In the genomic region with DNA sequence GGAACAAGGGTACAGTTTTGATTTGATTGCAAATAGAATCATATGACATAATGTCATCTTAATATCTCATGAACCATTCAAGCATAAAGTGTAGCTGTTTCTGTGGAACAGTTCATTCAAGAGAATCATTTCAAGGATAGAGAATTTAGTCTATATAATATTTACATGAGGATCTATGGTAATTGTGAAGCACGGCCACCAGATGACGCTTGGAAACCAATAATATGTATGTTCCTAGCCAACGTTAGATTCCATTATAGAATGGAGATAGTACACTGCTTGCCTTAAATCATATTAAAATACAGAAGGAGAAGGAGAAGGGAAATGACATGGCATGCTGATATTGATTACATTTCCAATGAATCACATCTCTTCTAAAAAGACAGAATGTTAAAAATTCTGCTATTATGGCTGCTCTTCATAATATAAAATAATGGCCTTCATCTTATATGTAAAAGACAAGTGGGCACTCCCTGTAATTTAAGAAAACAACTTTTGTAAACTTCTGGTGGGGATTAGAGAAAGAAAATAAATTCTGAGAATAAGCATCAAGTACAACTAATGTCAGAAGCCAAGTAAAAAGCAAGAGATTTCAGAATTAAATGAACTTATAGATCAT, we compare ENCODE assay signal across 8 cellular contexts.
A peak's percentile ranks its signal among the peaks of the same experiment; 100 is the strongest.
DNase-seq lines count a peak whose midpoint lies in the region; ATAC-seq and TF ChIP-seq lines count a peak whose summit lies in the region.

No MANE protein-coding gene starts in this region.

- H3K36me3 ChIP-seq in HEK293 (ENCODE audit: control insufficient read depth in 2 of 2, insufficient read depth in 1 of 2, low read length in 2 of 2), result no peaks in the 10 kb centered on the region
- no peaks in the 10 kb centered on the region for H3K36me3 ChIP-seq in colonic mucosa

- no peaks in the 10 kb centered on the region for H3K4me1 ChIP-seq in HEK293 (ENCODE audit: control insufficient read depth, insufficient read depth, low read length)
- no peaks in the 10 kb centered on the region for H3K4me1 ChIP-seq in colonic mucosa

- CTCF ChIA-PET in HEK293 (lab: Yijun Ruan, JAX), result interaction anchor here (1.1 kb wide), 1 partner anchor 46 kb away, joined by 4 read pairs; no protein-coding TSS in a partner anchor

- H3K27ac ChIP-seq in HEK293 (ENCODE audit: extremely low read depth, low read depth, low read length) (no peak overlapping the region), colonic mucosa (no peak overlapping the region)

- no peaks in the 10 kb centered on the region for H3K27me3 ChIP-seq in colonic mucosa

- H3K9me3 ChIP-seq in HEK293 (ENCODE audit: control insufficient read depth, insufficient read depth, low read depth, low read length) (no peaks in the 10 kb centered on the region), colonic mucosa (no peaks in the 10 kb centered on the region)

- peak; percentile 32 for TF ChIP-seq CTCF in AG09309 (IDR thresholded peaks at IDR 0.05; ENCODE audit: control insufficient read depth, insufficient read depth, low read depth, low read length, missing control alignments)
- peak; percentile 32; the same call in 1 of the 2 replicates for TF ChIP-seq CTCF in HEK293 (tag by site-specific recombination; IDR thresholded peaks at IDR 0.05)
- TF ChIP-seq CTCF in colonic mucosa (IDR thresholded peaks at IDR 0.05), result no peak

- DNase-seq in AG09309 (ENCODE audit: low read depth), result no peak
- peak; percentile 62 for DNase-seq in NCI-H82 treated with DMSO at 0.1 percent for 48 hours (lab: John Stamatoyannopoulos, UW; ENCODE audit: unreplicated experiment)
- DNase-seq in fibroblast of peridontal ligament (ENCODE audit: extremely low read depth), result peak; percentile 54
- no peak for DNase-seq in SKM-1 (lab: John Stamatoyannopoulos, UW; ENCODE audit: unreplicated experiment)
- no peak for DNase-seq in activated T-cell treated with anti-CD3 and anti-CD28 coated beads, Interleukin-2, amount 50 U/mL, for 4 hours
- DNase-seq in colonic mucosa, result no peak

- peaks cover 8% of the 10 kb centered on the region for H3K9me3 Mint-ChIP-seq in activated T-cell treated with anti-CD3 and anti-CD28 coated beads, Interleukin-2, amount 50 U/mL, for 4 hours

- H3K4me3 ChIP-seq in AG09309 (ENCODE audit: control insufficient read depth, low read depth, low read length) (no peak overlapping the region), HEK293 (ENCODE audit: low read depth, low read length) (no peak overlapping the region), colonic mucosa (no peak overlapping the region)

- ATAC-seq in GM19351 (IDR thresholded peaks at IDR 0.05; ENCODE audit: unreplicated experiment), result no peak
- ATAC-seq in activated T-cell treated with anti-CD3 and anti-CD28 coated beads, Interleukin-2, amount 50 U/mL, for 4 hours, result no peak

- H3K4me1 Mint-ChIP-seq in activated T-cell treated with anti-CD3 and anti-CD28 coated beads, Interleukin-2, amount 50 U/mL, for 4 hours (ENCODE audit: low read depth), result no peaks in the 10 kb centered on the region

- no peak overlapping the region for H3K9ac ChIP-seq in colonic mucosa (ENCODE audit: low read depth in 2 of 2, low read length in 2 of 2)

- H3K4me3 Mint-ChIP-seq in activated T-cell treated with anti-CD3 and anti-CD28 coated beads, Interleukin-2, amount 50 U/mL, for 4 hours, result no peak overlapping the region

- H3K27me3 Mint-ChIP-seq in activated T-cell treated with anti-CD3 and anti-CD28 coated beads, Interleukin-2, amount 50 U/mL, for 4 hours (ENCODE audit: low read depth), result no peaks in the 10 kb centered on the region

- intact Hi-C loops in colonic mucosa (cut with DNase I), result no loop called here

- no peaks in the 10 kb centered on the region for H3K36me3 Mint-ChIP-seq in activated T-cell treated with anti-CD3 and anti-CD28 coated beads, Interleukin-2, amount 50 U/mL, for 4 hours (ENCODE audit: insufficient read depth)

- POLR2A ChIA-PET in HEK293 (lab: Yijun Ruan, JAX), result no interaction called here

TF ChIP-seq in HEK293, 187 proteins besides CTCF, POLR2A, EP300 and RAD21:
- TF ChIP-seq ZNF654 (tag by site-specific recombination; IDR thresholded peaks at IDR 0.05; ENCODE audit: low read depth), result peak; percentile 62
- TF ChIP-seq ZNF645 (tag by site-specific recombination; IDR thresholded peaks at IDR 0.05), result no peak

Comparison
In these comparisons a context has a peak if more than half of its experiments do, and no peak if none do; other contexts are left out.
1. DNase-seq: peak in NCI-H82 treated with DMSO at 0.1 percent for 48 hours (single experiment) and fibroblast of peridontal ligament (single experiment); none in AG09309 (single experiment), SKM-1 (single experiment), activated T-cell treated with anti-CD3 and anti-CD28 coated beads, Interleukin-2, amount 50 U/mL, for 4 hours (single experiment) and colonic mucosa (single experiment).